ENCODE assay signal across 19 cellular contexts in genomic region chr10:83994351-83994750, GRCh38.
"Had no signal": no experiment of that assay in that cellular context is flagged by ENCODE, and none has a peak within 500 bp of the region (broad histone marks: within the 10 kb centered on the region; RNA-seq: fewer than 3 reads in every experiment).

No MANE protein-coding gene starts in this region.

- H3K36me3 ChIP-seq: adrenal gland had no signal

- H3K4me2 ChIP-seq: PC-9 had no signal

- DNase-seq: activated CD4-positive, alpha-beta T cell treated with anti-CD3 and anti-CD28 coated beads for 48 hours; activated CD4-positive, alpha-beta T cell treated with anti-CD3 and anti-CD28 coated beads, Interleukin-2, amount 50 U/mL, for 4 hours; activated CD4-positive, CD25-positive, alpha-beta regulatory T cell treated with anti-CD3 and anti-CD28 coated beads, Interleukin-2, amount 50 U/mL, for 72 hours; activated CD8-positive, alpha-beta memory T cell treated with anti-CD3 and anti-CD28 coated beads, Interleukin-2, amount 50 U/mL, for 48 hours; activated CD8-positive, alpha-beta T cell treated with anti-CD3 and anti-CD28 coated beads, Interleukin-2, amount 10 ng/mL, durations not matched to agents 7 days and 5 days; activated naive CD4-positive, alpha-beta T cell treated with anti-CD3 and anti-CD28 coated beads, Interleukin-2, amount 50 U/mL, for 16 hours; activated naive CD8-positive, alpha-beta T cell treated with anti-CD3 and anti-CD28 coated beads, Interleukin-2, amount 10 ng/mL, durations not matched to agents 7 days and 5 days; activated T-cell treated with anti-CD3 and anti-CD28 coated beads, Interleukin-2, amount 50 U/mL, for 1 hour; adrenal gland; anterior cingulate cortex; cerebellar nuclear complex; KG1; NCI-H1048; NCI-H1930; NCI-H446; NCI-H524; PC-9; SHP77 treated with DMSO at 0.1 percent for 48 hours had no signal

- ATAC-seq: activated CD8-positive, alpha-beta T cell treated with anti-CD3 and anti-CD28 coated beads, Interleukin-2, amount 10 ng/mL, durations not matched to agents 7 days and 5 days; WTC11 had no signal

- H3K4me3 ChIP-seq: adrenal gland, PC-9 had no signal

- H3K9me3 ChIP-seq: adrenal gland had no signal

- H3K4me1 ChIP-seq: adrenal gland had no signal

- H3K27ac ChIP-seq: adrenal gland, PC-9 had no signal

- H3K27me3 ChIP-seq: adrenal gland had no signal

- H2AFZ ChIP-seq: PC-9 had no signal
